ENCODE assay signal across 5 cellular contexts in genomic region chr7:65858660-65859059, GRCh38. TPM values are rescaled to one million over a fixed set of nuclear protein-coding genes. Genes with fewer than 3 reads are reported as not detected.
DNase-seq lines count a peak whose midpoint lies in the region; ATAC-seq and TF ChIP-seq lines count a peak whose summit lies in the region.
"Not testable (repeated sequence)": the region's sequence is repeated elsewhere in the genome, so short reads cannot be mapped to it uniquely, and the experiment has no call there.

No MANE protein-coding gene starts in this region.

- H3K27ac ChIP-seq in subcutaneous abdominal adipose tissue (ENCODE audit: low read depth, low read length) (peak overlapping the region; percentile 57), upper lobe of left lung (peak overlapping the region in 3 of 4 donors; percentile 17 to 62 (median 56))

- not testable (repeated sequence) for H3K4me3 ChIP-seq in adipocyte (ENCODE audit: low read length); subcutaneous abdominal adipose tissue (ENCODE audit: low read depth in 1 of 5, low read length in 5 of 5); upper lobe of left lung

- TF ChIP-seq CTCF in upper lobe of left lung (IDR thresholded peaks at IDR 0.05), result not testable (repeated sequence)

- not testable (repeated sequence) for H3K36me3 ChIP-seq in adipocyte (ENCODE audit: control insufficient read depth, insufficient read depth, low read length, severe bottlenecking); subcutaneous abdominal adipose tissue (ENCODE audit: control insufficient read depth in 5 of 5, insufficient read depth in 5 of 5, low read length in 5 of 5); upper lobe of left lung

- ATAC-seq in left lobe of liver, result peak; percentile 69
- ATAC-seq in upper lobe of left lung (ENCODE audit: low FRiP score in 2 of 2), result not testable (repeated sequence)

- H3K9me3 ChIP-seq in adipocyte (ENCODE audit: control insufficient read depth, low read length); subcutaneous abdominal adipose tissue (ENCODE audit: control insufficient read depth in 5 of 5, low read length in 5 of 5); upper lobe of left lung: not testable (repeated sequence)

- H3K9ac ChIP-seq in adipocyte (ENCODE audit: low read length), result peak overlapping the region; percentile 81
- H3K9ac ChIP-seq in subcutaneous abdominal adipose tissue (ENCODE audit: low read length in 5 of 5), result not testable (repeated sequence)

- not testable (repeated sequence) for H3K27me3 ChIP-seq in adipocyte (replicated peaks; ENCODE audit: control insufficient read depth, insufficient read depth, low read length); subcutaneous abdominal adipose tissue (ENCODE audit: control insufficient read depth in 5 of 5, insufficient read depth in 4 of 5, low read length in 5 of 5); upper lobe of left lung

- WGBS in upper lobe of left lung, 2 donors, result 93 to 96% methylated on average over 4 of the region's 4 CpGs

- not testable (repeated sequence) for TF ChIP-seq POLR2A in upper lobe of left lung (IDR thresholded peaks at IDR 0.05)

- H3K4me1 ChIP-seq in adipocyte (ENCODE audit: control insufficient read depth, insufficient read depth, low read length); subcutaneous abdominal adipose tissue (ENCODE audit: control insufficient read depth in 5 of 5, insufficient read depth in 5 of 5, low read length in 5 of 5); upper lobe of left lung: not testable (repeated sequence)

- DNase-seq in adipocyte (ENCODE audit: low read depth); upper lobe of left lung: not testable (repeated sequence)
- peak; percentile 7 for DNase-seq in islet precursor cell
- DNase-seq in left lobe of liver (ENCODE audit: low spot score), result peak; percentile 35

- TF ChIP-seq EP300 in upper lobe of left lung (IDR thresholded peaks at IDR 0.05), result not testable (repeated sequence)

RNA-seq across cellular contexts. Expression of gene VKORC1L1, which starts 14.2 kb away (rescaled TPM):
- 17.7 TPM for total RNA-seq in left lobe of liver
- 10 to 100 TPM; 14.7 to 49.1 (median 33.8) TPM for total RNA-seq in upper lobe of left lung
